In the genomic region with DNA sequence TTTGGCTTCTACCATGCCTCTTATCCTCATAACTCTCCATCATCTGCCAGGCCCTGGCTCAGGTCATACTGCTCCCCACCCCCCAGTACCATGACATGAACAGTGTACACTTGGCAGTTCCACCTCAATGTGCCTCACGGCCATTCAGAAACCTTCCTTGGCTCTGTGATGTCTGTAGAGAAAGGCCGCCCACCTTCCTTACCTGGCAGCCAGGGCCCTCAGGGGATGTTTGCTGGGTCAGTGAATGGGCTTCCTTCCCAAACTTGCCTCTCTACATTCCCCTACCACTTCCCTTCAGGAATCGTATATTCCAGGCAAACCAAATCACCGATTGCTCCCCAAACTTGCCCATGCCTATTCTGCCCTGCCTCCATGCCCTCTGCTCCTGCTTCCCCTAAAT, we compare ENCODE assay signal across 29 cellular contexts.
"Had no signal": no experiment of that assay in that cellular context is flagged by ENCODE, and none has a peak within 500 bp of the region (broad histone marks: within the 10 kb centered on the region; RNA-seq: fewer than 3 reads in every experiment).

No MANE protein-coding gene starts in this region.

- H3K9me3 Mint-ChIP-seq: activated CD4-positive, alpha-beta memory T cell treated with anti-CD3 and anti-CD28 coated beads, Interleukin-2, amount 10 ng/mL, durations not matched to agents 7 days and 5 days; activated CD4-positive, alpha-beta T cell treated with anti-CD3 and anti-CD28 coated beads, Interleukin-2, amount 10 ng/mL, durations not matched to agents 24 days and 14 days; activated T-cell treated with anti-CD3 and anti-CD28 coated beads, Interleukin-2, amount 50 U/mL, for 4 hours; activated T-helper 2 cell treated with anti-CD3 and anti-CD28 coated beads, Interferon-gamma antibody, Interleukin-2, Interleukin-4, amounts not matched to agents 10 μg/mL and 5 μg/mL and 100 μg/mL, durations not matched to agents 14 hours and 24 hours and 36 hours; memory B cell; T-helper 1 cell treated with Interleukin-12 subunit alpha and Interleukin-12 subunit beta and Interleukin-4 antibody, amounts not matched to agents 30 μg/mL and 1 μg/mL, for 36 hours had no signal

- H3K4me3 Mint-ChIP-seq: activated CD4-positive, alpha-beta memory T cell treated with anti-CD3 and anti-CD28 coated beads, Interleukin-2, amount 10 ng/mL, durations not matched to agents 7 days and 5 days; activated CD4-positive, alpha-beta T cell treated with anti-CD3 and anti-CD28 coated beads, Interleukin-2, amount 10 ng/mL, durations not matched to agents 24 days and 14 days; activated naive CD8-positive, alpha-beta T cell; activated T-cell treated with anti-CD3 and anti-CD28 coated beads, Interleukin-2, amount 50 U/mL, for 4 hours; memory B cell; T-helper 1 cell treated with Interleukin-12 subunit alpha and Interleukin-12 subunit beta and Interleukin-4 antibody, amounts not matched to agents 30 μg/mL and 1 μg/mL, for 36 hours had no signal

- H3K27me3 ChIP-seq: dorsolateral prefrontal cortex, gastroesophageal sphincter, pancreas, tibial nerve had no signal

- H3K27ac Mint-ChIP-seq: activated CD4-positive, alpha-beta memory T cell treated with anti-CD3 and anti-CD28 coated beads, Interleukin-2, amount 10 ng/mL, durations not matched to agents 7 days and 5 days; activated CD4-positive, alpha-beta T cell treated with anti-CD3 and anti-CD28 coated beads, Interleukin-2, amount 10 ng/mL, durations not matched to agents 24 days and 14 days; activated naive CD8-positive, alpha-beta T cell; activated T-helper 2 cell treated with anti-CD3 and anti-CD28 coated beads, Interferon-gamma antibody, Interleukin-2, Interleukin-4, amounts not matched to agents 10 μg/mL and 5 μg/mL and 100 μg/mL, durations not matched to agents 14 hours and 24 hours and 36 hours; memory B cell; T-helper 1 cell treated with Interleukin-12 subunit alpha and Interleukin-12 subunit beta and Interleukin-4 antibody, amounts not matched to agents 30 μg/mL and 1 μg/mL, for 36 hours had no signal

- H3K4me1 Mint-ChIP-seq: activated CD4-positive, alpha-beta memory T cell treated with anti-CD3 and anti-CD28 coated beads, Interleukin-2, amount 10 ng/mL, durations not matched to agents 7 days and 5 days; activated CD4-positive, alpha-beta T cell treated with anti-CD3 and anti-CD28 coated beads, Interleukin-2, amount 10 ng/mL, durations not matched to agents 24 days and 14 days; memory B cell had no signal

- H3K36me3 ChIP-seq: colonic mucosa, gastroesophageal sphincter, pancreas, prostate gland, tibial nerve, WERI-Rb-1 had no signal

- H3K36me3 Mint-ChIP-seq: activated naive CD8-positive, alpha-beta T cell; memory B cell had no signal

- H3K4me1 ChIP-seq: colonic mucosa, pancreas, prostate gland had no signal

- H3K27ac ChIP-seq: colonic mucosa, gastroesophageal sphincter, hepatocyte, pancreas, prostate gland, tibial nerve, WERI-Rb-1 had no signal

- H3K9me3 ChIP-seq: colonic mucosa, gastroesophageal sphincter, mucosa of descending colon, pancreas, prostate gland, tibial nerve had no signal

- DNase-seq: activated CD4-positive, alpha-beta memory T cell treated with anti-CD3 and anti-CD28 coated beads, Interleukin-2, amount 10 ng/mL, durations not matched to agents 7 days and 5 days; activated CD4-positive, alpha-beta T cell treated with anti-CD3 and anti-CD28 coated beads, Interleukin-2, amount 10 ng/mL, durations not matched to agents 24 days and 14 days; activated CD8-positive, alpha-beta memory T cell treated with anti-CD3 and anti-CD28 coated beads, Interleukin-2, amount 50 U/mL, for 48 hours; activated naive CD4-positive, alpha-beta T cell treated with Interleukin-2 at 50 U/mL for 16 hours; activated T-cell treated with anti-CD3 and anti-CD28 coated beads, Interleukin-2, amount 50 U/mL, for 4 hours; anterior cingulate cortex; cerebellar nuclear complex; colonic mucosa; effector memory CD4-positive, alpha-beta T cell; left cardiac atrium; mucosa of descending colon; nucleus accumbens; retina; stimulated activated CD4-positive, alpha-beta T cell treated with anti-CD3 and anti-CD28 coated beads, Interleukin-15, amount 100 ng/mL, for 24 hours; stimulated activated CD4-positive, alpha-beta T cell treated with anti-CD3 and anti-CD28 coated beads, Interleukin-2, amount 100 ng/mL, for 24 hours; stimulated activated naive CD4-positive, alpha-beta T cell; T1000 had no signal

- H3K4me3 ChIP-seq: colonic mucosa, dorsolateral prefrontal cortex, gastroesophageal sphincter, hepatocyte, mucosa of descending colon, pancreas, prostate gland, tibial nerve had no signal

- ATAC-seq: activated CD4-positive, CD25-positive, alpha-beta regulatory T cell treated with anti-CD3 and anti-CD28 coated beads, Interleukin-2, amount 50 U/mL, for 24 hours; activated T-cell treated with anti-CD3 and anti-CD28 coated beads, Interleukin-2, amount 50 U/mL, for 4 hours; gastroesophageal sphincter; left cardiac atrium; mucosa of descending colon; pancreas had no signal
